8 cellular contexts compared by ENCODE assay signal in the genomic region with DNA sequence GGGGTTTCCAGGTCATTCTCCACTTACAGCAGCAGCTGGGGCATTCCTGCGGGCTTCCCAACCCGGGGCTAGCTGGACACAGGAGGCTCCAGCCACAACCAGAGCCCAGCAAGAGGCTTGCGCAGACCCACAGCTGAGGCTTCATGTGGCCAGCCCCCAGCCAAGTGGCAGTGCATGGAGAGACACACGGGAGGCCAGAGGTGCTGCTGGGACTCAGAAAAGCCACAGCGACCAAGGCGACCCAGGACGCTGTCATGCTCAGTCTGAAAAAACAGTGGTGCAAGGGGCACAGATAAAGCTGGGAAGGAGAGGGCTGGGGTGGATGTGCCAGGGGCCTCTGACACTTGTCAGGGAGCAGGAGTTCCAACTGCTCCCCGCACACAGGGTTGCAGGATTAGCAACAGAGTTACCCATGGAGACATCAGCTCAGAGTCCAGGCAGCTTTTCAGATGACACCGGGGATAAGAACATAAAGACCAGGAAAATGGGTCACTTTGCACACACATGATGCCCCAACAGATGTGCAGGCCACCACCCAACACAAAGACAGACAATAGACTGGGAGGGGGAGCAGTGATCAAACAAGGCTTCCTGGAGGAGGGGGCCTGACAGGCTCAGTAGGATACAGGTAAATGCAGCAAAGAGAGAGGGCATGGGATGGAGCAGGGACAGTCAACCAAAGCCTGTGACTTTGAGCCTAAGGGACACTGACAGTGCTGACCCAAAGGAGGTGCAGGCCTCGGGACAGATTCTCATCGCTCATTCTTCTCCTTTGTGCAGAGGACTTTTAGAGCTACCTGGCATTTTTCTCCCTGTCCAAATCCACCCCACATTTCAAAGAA. TPM values are rescaled to one million over a fixed set of nuclear protein-coding genes. Genes with fewer than 3 reads are reported as not detected.
DNase-seq lines count a peak whose midpoint lies in the region; ATAC-seq and TF ChIP-seq lines count a peak whose summit lies in the region.

No MANE protein-coding gene starts in this region.

- peak; percentile 53 for DNase-seq in activated CD8-positive, alpha-beta memory T cell treated with anti-CD3 and anti-CD28 coated beads for 24 hours
- DNase-seq in activated CD8-positive, alpha-beta memory T cell treated with anti-CD3 and anti-CD28 coated beads, Interleukin-2, amount 50 U/mL, for 4 hours, result no peak
- DNase-seq in astrocyte of the spinal cord (ENCODE audit: low read depth, low spot score) (no peak), lower lobe of right lung (peak; percentile 46), thyroid gland (no peak), foreskin melanocyte (no peak), NCI-H2171 (lab: John Stamatoyannopoulos, UW) (no peak), A172 (ENCODE audit: low spot score) (no peak)

- H3K4me1 ChIP-seq in lower lobe of right lung, result peaks cover 52% of the 10 kb centered on the region
- peaks cover 44 to 53% of the 10 kb centered on the region in 2 donors for H3K4me1 ChIP-seq in thyroid gland

- in situ Hi-C loops in astrocyte of the spinal cord (cut with HindIII; ENCODE audit: low sequenced_read_pairs), result no loop called here

- intact Hi-C loops in lower lobe of right lung (cut with DNase I) (no loop called here), thyroid gland (cut with DNase I) (loop anchor here (5.0 kb wide), 2 partner anchors 33 to 97 kb away; partner anchors contain the start of gene SLC25A45)

- no peak for ATAC-seq in lower lobe of right lung

- peak overlapping the region; percentile 100 for H3K27ac ChIP-seq in lower lobe of right lung
- peak overlapping the region in 2 of 3 donors; percentile 98 to 100 for H3K27ac ChIP-seq in thyroid gland

- whole genome bisulfite sequencing in thyroid gland, 2 donors, result 55 to 60% methylated on average over 8 to 9 of the region's 11 CpGs

- no peak for TF ChIP-seq POLR2A in thyroid gland (IDR thresholded peaks at IDR 0.05)

- no peaks in the 10 kb centered on the region for H3K9me3 ChIP-seq in lower lobe of right lung
- no peaks in the 10 kb centered on the region for H3K9me3 ChIP-seq in thyroid gland

- H3K36me3 ChIP-seq in lower lobe of right lung (peaks cover 28% of the 10 kb centered on the region), thyroid gland (peaks cover 3 to 5% of the 10 kb centered on the region in 2 donors)

- H3K27me3 ChIP-seq in lower lobe of right lung (ENCODE audit: low read depth), result no peaks in the 10 kb centered on the region
- no peaks in the 10 kb centered on the region for H3K27me3 ChIP-seq in thyroid gland

- H3K4me3 ChIP-seq in astrocyte of the spinal cord (ENCODE audit: low read depth, low read length) (peak overlapping the region; percentile 20), lower lobe of right lung (peak overlapping the region; percentile 91), thyroid gland (replicated peaks in 1 of 3) (peak overlapping the region in 1 of 3 donors; percentile 38)

- no peak for TF ChIP-seq CTCF in astrocyte of the spinal cord (IDR thresholded peaks at IDR 0.05; ENCODE audit: low read depth, low read length)
- TF ChIP-seq CTCF in lower lobe of right lung (IDR thresholded peaks at IDR 0.05), result no peak
- no peak for TF ChIP-seq CTCF in thyroid gland (IDR thresholded peaks at IDR 0.05)

RNA-seq across cellular contexts. Expression of gene NEAT1, which starts 6.9 kb away (rescaled TPM):
- total RNA-seq in lower lobe of right lung (980 TPM), thyroid gland (1,000 to 10,000 TPM in 1 of 4 donors, 100 to 1,000 TPM in 3; 195 to 1,623 (median 652) TPM)
- 20.6 and 28.9 TPM in 2 replicates for total RNA-seq in A172 (2014; rRNA removed; shearing (Covaris generic))

RNA-seq across cellular contexts. Expression of gene FRMD8, which starts 29.3 kb away (rescaled TPM):
- total RNA-seq in lower lobe of right lung, result 22.6 TPM
- total RNA-seq in thyroid gland, result 10 to 100 TPM; 22.5 to 44.9 (median 31.0) TPM
- 21.5 and 36.9 TPM in 2 replicates for total RNA-seq in A172 (2014; rRNA removed; shearing (Covaris generic))

RNA-seq across cellular contexts. Expression of gene SLC25A45, which starts 33.3 kb away (rescaled TPM):
- total RNA-seq in lower lobe of right lung (13.0 TPM), thyroid gland (10 to 100 TPM; 13.0 to 28.0 (median 20.9) TPM)
- 3.5 and 7.0 TPM in 2 replicates for total RNA-seq in A172 (2014; rRNA removed; shearing (Covaris generic))

Comparison
In these comparisons a context has a peak if more than half of its experiments do, and no peak if none do; other contexts are left out.
1. DNase-seq: peak in activated CD8-positive, alpha-beta memory T cell treated with anti-CD3 and anti-CD28 coated beads for 24 hours (single experiment) and lower lobe of right lung (single experiment); none in activated CD8-positive, alpha-beta memory T cell treated with anti-CD3 and anti-CD28 coated beads, Interleukin-2, amount 50 U/mL, for 4 hours (single experiment), astrocyte of the spinal cord (single experiment), thyroid gland (0 of 2), foreskin melanocyte (single experiment), NCI-H2171 (single experiment) and A172 (single experiment).